ENCODE assay signal across 8 cellular contexts in genomic region chr6:142945446-142946180, GRCh38.
DNase-seq lines count a peak whose midpoint lies in the region; ATAC-seq lines count a peak whose summit lies in the region.

No MANE protein-coding gene starts in this region.

- peak overlapping the region; percentile 97 for H3K4me3 Mint-ChIP-seq in stimulated activated effector memory CD8-positive, alpha-beta T cell treated with anti-CD3 and anti-CD28 coated beads, Interleukin-12 subunit alpha, Interleukin-12 subunit beta, amount 100 ng/mL, for 72 hours

- peak; percentile 68 for DNase-seq in D341Med (ENCODE audit: low spot score)
- peak; percentile 18 for DNase-seq in NCI-H2171 (lab: John Stamatoyannopoulos, UW)
- peak; percentile 84 for DNase-seq in activated CD8-positive, alpha-beta memory T cell treated with anti-CD3 and anti-CD28 coated beads, Interleukin-2, amount 50 U/mL, for 48 hours
- DNase-seq in epithelial cell of prostate (ENCODE audit: low read depth, low spot score) = no peak
- DNase-seq in stimulated activated effector memory CD8-positive, alpha-beta T cell treated with anti-CD3 and anti-CD28 coated beads, Interleukin-12 subunit alpha, Interleukin-12 subunit beta, amount 100 ng/mL, for 72 hours (ENCODE audit: low spot score in 2 of 2) = peak; percentile 64 to 91
- no peak for DNase-seq in NCI-H226

- peak overlapping the region; percentile 99 for H3K27ac Mint-ChIP-seq in stimulated activated effector memory CD8-positive, alpha-beta T cell treated with anti-CD3 and anti-CD28 coated beads, Interleukin-12 subunit alpha, Interleukin-12 subunit beta, amount 100 ng/mL, for 72 hours

- no peaks in the 10 kb centered on the region for H3K9me3 Mint-ChIP-seq in stimulated activated effector memory CD8-positive, alpha-beta T cell treated with anti-CD3 and anti-CD28 coated beads, Interleukin-12 subunit alpha, Interleukin-12 subunit beta, amount 100 ng/mL, for 72 hours

- no peaks in the 10 kb centered on the region for H3K9me3 ChIP-seq in muscle layer of colon (ENCODE audit: low read length)

- peaks cover 50% of the 10 kb centered on the region for H3K4me1 Mint-ChIP-seq in stimulated activated effector memory CD8-positive, alpha-beta T cell treated with anti-CD3 and anti-CD28 coated beads, Interleukin-12 subunit alpha, Interleukin-12 subunit beta, amount 100 ng/mL, for 72 hours

- peak overlapping the region; percentile 82 to 95 for H3K4me3 ChIP-seq in muscle layer of colon (ENCODE audit: low read depth in 1 of 2, low read length in 2 of 2)

- no peaks in the 10 kb centered on the region for H3K27me3 ChIP-seq in muscle layer of colon (ENCODE audit: control insufficient read depth in 1 of 2, insufficient read depth in 2 of 2, low read length in 2 of 2)

- peak overlapping the region; percentile 80 for H3K9ac ChIP-seq in muscle layer of colon (ENCODE audit: low read length)

- H3K27ac ChIP-seq in epithelial cell of prostate (peak overlapping the region; percentile 97), muscle layer of colon (ENCODE audit: low read depth, low read length) (peak overlapping the region; percentile 99)

- H3K36me3 Mint-ChIP-seq in stimulated activated effector memory CD8-positive, alpha-beta T cell treated with anti-CD3 and anti-CD28 coated beads, Interleukin-12 subunit alpha, Interleukin-12 subunit beta, amount 100 ng/mL, for 72 hours = peaks cover 52% of the 10 kb centered on the region

- no peaks in the 10 kb centered on the region for H3K36me3 ChIP-seq in muscle layer of colon (ENCODE audit: insufficient read depth, low read length)

- peaks cover 18% of the 10 kb centered on the region for H3K4me1 ChIP-seq in muscle layer of colon (ENCODE audit: insufficient read depth, low read length)

- ATAC-seq in GM21717 (IDR thresholded peaks at IDR 0.05; ENCODE audit: unreplicated experiment) = peak; percentile 15
- peak; percentile 6 for ATAC-seq in stimulated activated effector memory CD8-positive, alpha-beta T cell treated with anti-CD3 and anti-CD28 coated beads, Interleukin-12 subunit alpha, Interleukin-12 subunit beta, amount 100 ng/mL, for 72 hours

Comparison
In these comparisons a context has a peak if more than half of its experiments do, and no peak if none do; other contexts are left out.
1. DNase-seq: peak in D341Med (single experiment), NCI-H2171 (single experiment), activated CD8-positive, alpha-beta memory T cell treated with anti-CD3 and anti-CD28 coated beads, Interleukin-2, amount 50 U/mL, for 48 hours (single experiment) and stimulated activated effector memory CD8-positive, alpha-beta T cell treated with anti-CD3 and anti-CD28 coated beads, Interleukin-12 subunit alpha, Interleukin-12 subunit beta, amount 100 ng/mL, for 72 hours (2 of 2); none in epithelial cell of prostate (single experiment) and NCI-H226 (single experiment).